ENCODE assay signal across 16 cellular contexts in the genomic region with DNA sequence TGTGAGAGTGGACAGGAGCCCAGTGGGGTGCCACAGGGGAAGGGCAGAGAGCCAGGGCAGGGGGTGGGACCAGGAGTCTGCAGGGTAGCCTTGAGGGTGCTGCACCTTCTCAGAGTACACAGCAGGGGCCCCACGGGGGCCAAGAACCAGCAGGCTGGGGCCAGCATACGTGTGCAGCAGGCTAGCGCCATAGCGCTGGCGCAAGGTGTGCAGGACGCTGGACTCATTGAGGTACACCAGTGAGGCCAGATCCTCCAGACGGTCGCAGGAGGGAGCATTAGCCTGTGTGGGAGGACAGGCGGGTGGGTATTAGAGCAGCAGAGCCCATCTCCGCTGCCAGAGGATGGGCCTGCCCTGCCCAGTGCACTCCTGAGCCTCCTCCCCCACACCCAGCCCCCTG. TPM values are rescaled to one million over a fixed set of nuclear protein-coding genes. Genes with fewer than 3 reads are reported as not detected.
DNase-seq lines count a peak whose midpoint lies in the region; ATAC-seq, FAIRE-seq and TF ChIP-seq lines count a peak whose summit lies in the region.
"Had no signal": no experiment of that assay in that cellular context is flagged by ENCODE, and none has a peak within 500 bp of the region (broad histone marks: within the 10 kb centered on the region; RNA-seq: fewer than 3 reads in every experiment).

No MANE protein-coding gene starts in this region.

- H4K20me1 ChIP-seq in BLaER1 treated with 17β-estradiol and CSF1 and Interleukin-3, amounts not matched to agents 10 nM and 100 nM, result peaks cover 19 to 98% (median 42%) of the 10 kb centered on the region in 11 experiments; a peak in 18 of 22 replicates
- H4K20me1 ChIP-seq in HepG2 (ENCODE audit: insufficient read depth, low read length), result peaks cover 27% of the 10 kb centered on the region; the same call in 1 of the 2 replicates

- no peak for TF ChIP-seq POLR2A in HepG2 (IDR thresholded peaks at IDR 0.05; ENCODE audit: insufficient read depth in 1 of 2, low read depth in 2 of 2, low read length in 2 of 2)

- CTCF ChIA-PET in Panc1 (lab: Charles Lee), result interaction anchor here (0.7 to 1.1 kb wide), 2 partner anchors 29 to 156 kb away, joined by 3 to 6 read pairs; no protein-coding TSS in a partner anchor
- CTCF ChIA-PET in HepG2 (lab: Yijun Ruan, JAX; ENCODE audit: low intra/inter-chr PET ratio, low total read pairs), result no interaction called here

- peaks cover 58 to 100% (median 99%) of the 10 kb centered on the region in 10 experiments for H3K4me1 ChIP-seq in BLaER1 treated with 17β-estradiol and CSF1 and Interleukin-3, amounts not matched to agents 10 nM and 100 nM
- H3K4me1 ChIP-seq in Panc1 (ENCODE audit: control insufficient read depth, insufficient read depth, low read length) (peaks cover 13% of the 10 kb centered on the region), HepG2 (ENCODE audit: insufficient read depth, low read length) (no peaks in the 10 kb centered on the region)
- no peaks in the 10 kb centered on the region for H3K4me1 ChIP-seq in effector memory CD4-positive, alpha-beta T cell (ENCODE audit: control insufficient read depth, insufficient read depth, low read length, poor library complexity, severe bottlenecking)
- H3K4me1 ChIP-seq: Caco-2, HAP-1 had no signal

- 100% methylated on average over 7 of the region's 10 CpGs for WGBS in HepG2 (ENCODE audit: low lambda C conversion rate)

- no peak for TF ChIP-seq RAD21 in HepG2 (CRISPR knock-in tag; IDR thresholded peaks at IDR 0.05)

- peak overlapping the region in 7 of 11 experiments; percentile 40 to 96 (median 96); a peak in 10 of 22 replicates for H3K27ac ChIP-seq in BLaER1 treated with 17β-estradiol and CSF1 and Interleukin-3, amounts not matched to agents 10 nM and 100 nM
- no peak overlapping the region for H3K27ac ChIP-seq in Panc1 (ENCODE audit: low read length)
- no peak overlapping the region for H3K27ac ChIP-seq in HepG2 (ENCODE audit: extremely low read length, insufficient read depth, low read length)
- no peak overlapping the region for H3K27ac ChIP-seq in effector memory CD4-positive, alpha-beta T cell (ENCODE audit: insufficient read depth, low read length, poor library complexity, severe bottlenecking)
- H3K27ac ChIP-seq: C4-2B, GM23248 had no signal

- H2AFZ ChIP-seq in HepG2 (ENCODE audit: low read length), result no peak overlapping the region
- H2AFZ ChIP-seq: GM23248 had no signal

- intact Hi-C loops in Panc1 (cut with micrococcal nuclease; ENCODE audit: unreplicated experiment), result no loop called here
- intact Hi-C loops in HepG2 (cut with micrococcal nuclease; ENCODE audit: unreplicated experiment), result no loop called here

- TF ChIP-seq CTCF in Panc1 (IDR thresholded peaks at IDR 0.05) (no peak), HepG2 (CRISPR knock-in tag; IDR thresholded peaks at IDR 0.05) (no peak)

- no peak for TF ChIP-seq EP300 in HepG2 (IDR thresholded peaks at IDR 0.05; ENCODE audit: low read depth in 2 of 2, low read length in 2 of 2)
- TF ChIP-seq EP300 in HepG2 (CRISPR knock-in tag; IDR thresholded peaks at IDR 0.05; ENCODE audit: borderline replicate concordance), result no peak

- no peaks in the 10 kb centered on the region for H3K9me3 ChIP-seq in BLaER1 treated with 17β-estradiol and CSF1 and Interleukin-3, amounts not matched to agents 10 nM and 100 nM (replicated peaks in 1 of 11)
- H3K9me3 ChIP-seq in Panc1 (ENCODE audit: control insufficient read depth, insufficient read depth, low read depth, low read length) (no peaks in the 10 kb centered on the region), HepG2 (ENCODE audit: low read length) (no peaks in the 10 kb centered on the region)
- H3K9me3 ChIP-seq in effector memory CD4-positive, alpha-beta T cell (ENCODE audit: control insufficient read depth, low read length), result no peaks in the 10 kb centered on the region
- H3K9me3 ChIP-seq: Caco-2, HAP-1 had no signal

- H3K36me3 ChIP-seq in BLaER1 treated with 17β-estradiol and CSF1 and Interleukin-3, amounts not matched to agents 10 nM and 100 nM, result peaks cover 50 to 81% (median 66%) of the 10 kb centered on the region in 11 experiments
- H3K36me3 ChIP-seq in Panc1 (ENCODE audit: control insufficient read depth, insufficient read depth, low read length) (peaks cover 3% of the 10 kb centered on the region), HepG2 (replicated peaks in 1 of 2; ENCODE audit: control insufficient read depth in 1 of 2, insufficient read depth in 2 of 2, low read length in 2 of 2) (peaks cover 35 to 54% of the 10 kb centered on the region in 2 experiments)
- H3K36me3 ChIP-seq in effector memory CD4-positive, alpha-beta T cell (ENCODE audit: control insufficient read depth, insufficient read depth, low read length), result peaks cover 44% of the 10 kb centered on the region
- H3K36me3 ChIP-seq: HAP-1 had no signal

- no peak for FAIRE-seq in HepG2 (lab: Jason Lieb, UNC)
- FAIRE-seq: D721Med, GM12892, GM18507 had no signal

- no peak overlapping the region for H3K4me3 ChIP-seq in BLaER1 treated with 17β-estradiol and CSF1 and Interleukin-3, amounts not matched to agents 10 nM and 100 nM
- H3K4me3 ChIP-seq in Panc1 (ENCODE audit: low read depth in 2 of 2, low read length in 2 of 2) (no peak overlapping the region), HepG2 (replicated peaks in 1 of 3; ENCODE audit: insufficient read depth in 1 of 3, low read depth in 2 of 3, low read length in 3 of 3) (no peak overlapping the region)
- no peak overlapping the region for H3K4me3 ChIP-seq in effector memory CD4-positive, alpha-beta T cell (ENCODE audit: insufficient read depth, low read depth, low read length, poor library complexity, severe bottlenecking)
- H3K4me3 ChIP-seq: GM23248, HAP-1 had no signal

- DNase-seq in Panc1 (ENCODE audit: low read depth, low spot score) (no peak), HepG2 (ENCODE audit: low spot score) (no peak)
- no peak for DNase-seq in activated CD4-positive, alpha-beta T cell treated with anti-CD3 and anti-CD28 coated beads, Interleukin-2, amount 50 U/mL, for 4 hours
- no peak for DNase-seq in effector memory CD4-positive, alpha-beta T cell
- DNase-seq: Caco-2; CD4-positive, alpha-beta T cell; DMS79; GDM1; GM23248 had no signal

- BruUV-seq in Panc1 (replicated peaks; lab: Mats Ljungman, UMichigan), result TSS peak; percentile 49
- BruUV-seq in HepG2 (replicated peaks; lab: Mats Ljungman, UMichigan), result TSS peak; percentile 28

- peaks cover 2% of the 10 kb centered on the region for H3K79me2 ChIP-seq in HepG2 (ENCODE audit: insufficient read depth, low read length)

- peak overlapping the region in 8 of 11 experiments; percentile 92 to 99 (median 94); a peak in 14 of 22 replicates for H3K4me2 ChIP-seq in BLaER1 treated with 17β-estradiol and CSF1 and Interleukin-3, amounts not matched to agents 10 nM and 100 nM
- no peak overlapping the region for H3K4me2 ChIP-seq in HepG2 (ENCODE audit: low read depth, low read length)

- H3K27me3 ChIP-seq in BLaER1 treated with 17β-estradiol and CSF1 and Interleukin-3, amounts not matched to agents 10 nM and 100 nM, result no peaks in the 10 kb centered on the region
- H3K27me3 ChIP-seq in Panc1 (ENCODE audit: control insufficient read depth, insufficient read depth, low read length) (no peaks in the 10 kb centered on the region), HepG2 (ENCODE audit: control insufficient read depth in 1 of 2, insufficient read depth in 2 of 2, low read length in 2 of 2) (no peaks in the 10 kb centered on the region)
- H3K27me3 ChIP-seq in effector memory CD4-positive, alpha-beta T cell (replicated peaks; ENCODE audit: control insufficient read depth, insufficient read depth, low read length, poor library complexity, severe bottlenecking), result no peaks in the 10 kb centered on the region

- ATAC-seq in Panc1 (no peak), HepG2 (no peak), HG03439 (IDR thresholded peaks at IDR 0.05; ENCODE audit: unreplicated experiment) (no peak)

- in situ Hi-C loops in Panc1 (cut with HindIII; ENCODE audit: low pct_unique_long_range_greater_than_20kb, low sequenced_read_pairs) (no loop called here), HepG2 (cut with HindIII; ENCODE audit: extremely low pct_ligation_motif_present, low pct_unique_long_range_greater_than_20kb) (loop anchor here (25.0 kb wide), 1 partner anchor 384 kb away; the partner anchor contains the start of genes NEK8, TLCD1 and TRAF4)

- POLR2A ChIA-PET in Panc1 (lab: Charles Lee) (no interaction called here), HepG2 (lab: Yijun Ruan, JAX) (no interaction called here)

- peak overlapping the region in 10 of 11 experiments; percentile 41 to 82 (median 57); a peak in 15 of 22 replicates for H3K9ac ChIP-seq in BLaER1 treated with 17β-estradiol and CSF1 and Interleukin-3, amounts not matched to agents 10 nM and 100 nM
- H3K9ac ChIP-seq in HepG2 (ENCODE audit: insufficient read depth, low read depth, low read length), result no peak overlapping the region
- H3K9ac ChIP-seq: GM23248 had no signal

RNA-seq across cellular contexts. Expression of gene MYO18A, which starts 58.8 kb away (rescaled TPM):
- 108 TPM for total RNA-seq in Panc1 (2021; ENCODE audit: unreplicated experiment)
- polyA plus RNA-seq in Panc1 (2012; ENCODE audit: insufficient read length), result 94.4 TPM
- 21.2 and 24.8 TPM in 2 replicates for total RNA-seq in HepG2 (2016; rRNA removed; fragmentation: Illumina TruSeq; extraction: Trizol)
- 4.9 and 7.5 TPM in 2 replicates for total RNA-seq in HepG2 (2016; cell fraction: cytosol; rRNA removed; fragmentation: Illumina TruSeq; extraction: Trizol; ENCODE audit: low read depth)
- 16.3 and 25.6 TPM in 2 replicates for total RNA-seq in HepG2 (2016; cell fraction: insoluble cytoplasmic fraction; rRNA removed; fragmentation: Illumina TruSeq; extraction: Trizol)
- total RNA-seq in HepG2 (2016; cell fraction: membrane; rRNA removed; fragmentation: Illumina TruSeq; extraction: Trizol), result 5.8 and 6.0 TPM in 2 replicates
- total RNA-seq in HepG2 (2016; cell fraction: nucleus; rRNA removed; fragmentation: Illumina TruSeq; extraction: Trizol), result 24.8 and 30.3 TPM in 2 replicates
- 16.8 and 23.2 TPM in 2 replicates for polyA plus RNA-seq in HepG2 (2011; rRNA removed)
- 8.3 and 9.6 TPM in 2 replicates for polyA plus RNA-seq in HepG2 (2011; cell fraction: cytosol; rRNA removed)
- polyA plus RNA-seq in HepG2 (2011; cell fraction: nucleus; rRNA removed), result 155 and 159 TPM in 2 replicates
- 42.0 and 44.5 TPM in 2 replicates for polyA plus RNA-seq in HepG2 (2012)
- polyA plus RNA-seq in HepG2 (2016; cell fraction: cytosol; fragmentation: Illumina TruSeq; extraction: Trizol; ENCODE audit: low read depth), result 0.96 and 1.4 TPM in 2 replicates
- 16.0 and 20.4 TPM in 2 replicates for polyA plus RNA-seq in HepG2 (2016; cell fraction: insoluble cytoplasmic fraction; fragmentation: Illumina TruSeq; extraction: Trizol; ENCODE audit: low read depth)
- 2.4 and 3.0 TPM in 2 replicates for polyA plus RNA-seq in HepG2 (2016; cell fraction: membrane; fragmentation: Illumina TruSeq; extraction: Trizol; ENCODE audit: low read depth)
- 72.8 and 77.7 TPM in 2 replicates for polyA plus RNA-seq in HepG2 (2016; cell fraction: nucleus; fragmentation: Illumina TruSeq; extraction: Trizol; ENCODE audit: insufficient read depth, low read depth)
- polyA minus RNA-seq in HepG2 (2011; rRNA and poly(A)+ RNA removed; ENCODE audit: low replicate concordance), result 39.4 and 67.1 TPM in 2 replicates
- polyA minus RNA-seq in HepG2 (2011; cell fraction: cytosol; rRNA and poly(A)+ RNA removed), result 13.7 and 17.4 TPM in 2 replicates
- polyA minus RNA-seq in HepG2 (2011; cell fraction: nucleus; rRNA and poly(A)+ RNA removed), result 65.8 and 83.4 TPM in 2 replicates

Comparison
In these comparisons a context has a peak if more than half of its experiments do, and no peak if none do; other contexts are left out.
1. H3K27ac ChIP-seq: peak in BLaER1 treated with 17β-estradiol and CSF1 and Interleukin-3, amounts not matched to agents 10 nM and 100 nM (7 of 11); none in Panc1 (single experiment), HepG2 (single experiment) and effector memory CD4-positive, alpha-beta T cell (single experiment).